18 cellular contexts compared by ENCODE assay signal in the genomic region with DNA sequence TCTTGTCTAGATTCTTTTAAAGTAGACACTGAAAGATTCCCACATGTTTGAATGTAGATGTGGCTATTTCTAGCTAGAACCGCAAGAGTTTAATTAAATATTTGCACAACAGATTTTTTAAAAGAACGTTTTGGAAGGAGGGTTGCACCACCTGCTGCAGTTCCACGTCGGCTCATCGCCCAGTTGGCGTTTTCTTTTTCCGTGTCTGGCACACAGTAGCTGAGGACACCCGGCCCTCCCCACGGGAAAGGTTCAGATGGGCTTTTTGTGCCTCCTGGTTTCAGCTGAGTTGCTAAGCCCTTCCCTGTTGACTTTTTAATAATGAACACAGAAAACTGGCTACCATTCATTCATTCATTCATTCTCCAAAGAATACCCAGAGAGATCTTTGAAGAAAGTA. TPM values are rescaled to one million over a fixed set of nuclear protein-coding genes. Genes with fewer than 3 reads are reported as not detected.
DNase-seq lines count a peak whose midpoint lies in the region; ATAC-seq and TF ChIP-seq lines count a peak whose summit lies in the region.
"Had no signal": no experiment of that assay in that cellular context is flagged by ENCODE, and none has a peak within 500 bp of the region (broad histone marks: within the 10 kb centered on the region; RNA-seq: fewer than 3 reads in every experiment).

No MANE protein-coding gene starts in this region.

- peak; percentile 21 for DNase-seq in Right ventricle myocardium inferior (ENCODE audit: missing footprints)
- DNase-seq in heart left ventricle: no peak
- peak; percentile 96 for DNase-seq in SHP77 treated with DMSO at 0.1 percent for 48 hours (lab: John Stamatoyannopoulos, UW)
- peak; percentile 14 for DNase-seq in medulla oblongata (ENCODE audit: extremely low spot score)
- no peak for DNase-seq in mucosa of descending colon
- DNase-seq in NCI-H1048 (lab: John Stamatoyannopoulos, UW): no peak
- no peak for DNase-seq in dedifferentiated amniotic fluid mesenchymal stem cell (ENCODE audit: extremely low spot score)
- DNase-seq: activated CD4-positive, alpha-beta T cell treated with anti-CD3 and anti-CD28 coated beads, Interleukin-2, amount 10 ng/mL, durations not matched to agents 7 days and 5 days; activated naive CD8-positive, alpha-beta T cell treated with anti-CD3 and anti-CD28 coated beads for 36 hours; colonic mucosa; natural killer cell; NCI-H524; sigmoid colon; stimulated activated CD8-positive, alpha-beta memory T cell treated with anti-CD3 and anti-CD28 coated beads, Interleukin-4, amount 100 ng/mL, for 48 hours had no signal

- no peak for ATAC-seq in Right ventricle myocardium inferior
- ATAC-seq in heart left ventricle: no peak
- no peak for ATAC-seq in mucosa of descending colon
- ATAC-seq in GM19023 (IDR thresholded peaks at IDR 0.05; ENCODE audit: unreplicated experiment): no peak
- ATAC-seq: natural killer cell had no signal

- H3K4me3 ChIP-seq in heart left ventricle: no peak overlapping the region
- no peak overlapping the region for H3K4me3 ChIP-seq in mucosa of descending colon
- H3K4me3 ChIP-seq: colonic mucosa, sigmoid colon, SK-N-MC had no signal

- H3K36me3 ChIP-seq in heart left ventricle (no peaks in the 10 kb centered on the region), mucosa of descending colon (ENCODE audit: low read depth) (no peaks in the 10 kb centered on the region)
- H3K36me3 ChIP-seq: colonic mucosa, sigmoid colon had no signal

- no peaks in the 10 kb centered on the region for H3K27me3 ChIP-seq in heart left ventricle
- H3K27me3 ChIP-seq: colonic mucosa, sigmoid colon had no signal

- H3K4me1 ChIP-seq in heart left ventricle (no peaks in the 10 kb centered on the region), mucosa of descending colon (ENCODE audit: low read depth) (no peaks in the 10 kb centered on the region)
- H3K4me1 ChIP-seq: colonic mucosa had no signal

- H3K9me3 ChIP-seq in heart left ventricle (no peaks in the 10 kb centered on the region), mucosa of descending colon (no peaks in the 10 kb centered on the region)
- H3K9me3 ChIP-seq: colonic mucosa, sigmoid colon had no signal

- no peak for TF ChIP-seq CTCF in heart left ventricle (IDR thresholded peaks at IDR 0.05)
- no peak for TF ChIP-seq CTCF in mucosa of descending colon (IDR thresholded peaks at IDR 0.05)

- no peak for TF ChIP-seq POLR2A in heart left ventricle (IDR thresholded peaks at IDR 0.05)

- 81 to 89% (median 88%) methylated on average over 9 of the region's 9 CpGs for WGBS in heart left ventricle, 4 donors

- H3K27ac ChIP-seq in heart left ventricle: no peak overlapping the region
- H3K27ac ChIP-seq: colonic mucosa, sigmoid colon, SK-N-MC, VCaP had no signal

- intact Hi-C loops in Right ventricle myocardium inferior (cut with DNase I): no loop called here
- intact Hi-C loops in heart left ventricle (cut with DNase I): no loop called here
- intact Hi-C loops in mucosa of descending colon (cut with DNase I, micrococcal nuclease): no loop called here

RNA-seq across cellular contexts. Expression of a gene that starts 41.7 kb away (rescaled TPM):
- 3.0 TPM for total RNA-seq in Right ventricle myocardium inferior
- total RNA-seq in heart left ventricle: 10 to 100 TPM in 2 of 9 donors, 1 to 10 TPM in 7; 3.4 to 23.5 (median 7.0) TPM
- polyA plus RNA-seq in heart left ventricle: 1 to 10 TPM; 4.0 to 6.2 TPM
- total RNA-seq in mucosa of descending colon: 1 to 10 TPM in 1 of 3 donors, under 1 TPM in 2; 0.29 to 2.3 (median 0.67) TPM
- total RNA-seq: activated CD4-positive, alpha-beta T cell treated with anti-CD3 and anti-CD28 coated beads, Interleukin-2, amount 10 ng/mL, durations not matched to agents 7 days and 5 days; MCF 10A; natural killer cell had no signal

Comparison
In these comparisons a context has a peak if more than half of its experiments do, and no peak if none do; other contexts are left out.
1. DNase-seq: peak in Right ventricle myocardium inferior (single experiment), SHP77 treated with DMSO at 0.1 percent for 48 hours (single experiment) and medulla oblongata (single experiment); none in heart left ventricle (0 of 5), mucosa of descending colon (0 of 3), NCI-H1048 (single experiment) and dedifferentiated amniotic fluid mesenchymal stem cell (single experiment).